Comparison of ENCODE assay signal across 2 cellular contexts in the genomic region with DNA sequence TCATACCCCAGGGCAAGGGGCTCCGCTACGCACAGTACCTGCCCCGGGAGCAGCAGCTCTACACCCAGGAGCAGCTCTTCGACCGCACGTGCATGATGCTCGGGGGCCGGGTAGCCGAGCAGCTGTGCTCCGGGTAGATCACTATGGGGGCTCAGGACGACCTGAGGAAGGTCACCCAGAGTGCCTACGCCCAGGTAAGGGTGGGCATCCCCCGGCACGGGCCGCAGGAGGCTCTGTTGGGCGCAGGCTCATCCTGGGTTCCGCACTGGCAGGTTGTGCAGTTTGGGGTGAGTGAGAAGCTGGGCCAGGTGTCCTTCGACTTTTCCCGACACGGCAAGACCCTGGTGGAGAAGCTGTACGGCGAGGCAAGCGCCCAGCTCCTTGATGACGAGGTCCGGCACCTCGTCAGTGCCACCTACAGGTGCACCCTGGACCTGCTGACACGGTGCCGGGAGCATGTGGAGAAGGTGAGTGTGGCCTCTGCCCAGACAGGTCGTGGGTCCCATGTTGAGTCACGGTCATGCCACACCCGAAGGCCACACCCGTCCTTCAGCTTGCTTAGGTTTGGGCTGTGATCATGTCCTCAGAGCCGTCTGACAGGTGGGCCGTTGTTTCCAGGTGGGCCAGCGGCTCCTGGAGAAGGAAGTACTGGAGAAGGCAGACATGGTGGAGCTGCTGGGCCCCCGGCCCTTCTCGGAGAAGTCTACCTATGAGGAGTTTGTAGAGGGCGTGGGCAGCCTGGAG.
TF ChIP-seq lines count a peak whose summit lies in the region.

No MANE protein-coding gene starts in this region.

TF ChIP-seq in GM12878, 131 proteins besides CTCF, POLR2A, EP300 and RAD21 (continues in another document):
- no peak for TF ChIP-seq ZNF207 (IDR thresholded peaks at IDR 0.05; ENCODE audit: borderline replicate concordance)
- no peak for TF ChIP-seq CBX3 (IDR thresholded peaks at IDR 0.05; ENCODE audit: borderline replicate concordance, low read depth)
- TF ChIP-seq, protein P1, sequence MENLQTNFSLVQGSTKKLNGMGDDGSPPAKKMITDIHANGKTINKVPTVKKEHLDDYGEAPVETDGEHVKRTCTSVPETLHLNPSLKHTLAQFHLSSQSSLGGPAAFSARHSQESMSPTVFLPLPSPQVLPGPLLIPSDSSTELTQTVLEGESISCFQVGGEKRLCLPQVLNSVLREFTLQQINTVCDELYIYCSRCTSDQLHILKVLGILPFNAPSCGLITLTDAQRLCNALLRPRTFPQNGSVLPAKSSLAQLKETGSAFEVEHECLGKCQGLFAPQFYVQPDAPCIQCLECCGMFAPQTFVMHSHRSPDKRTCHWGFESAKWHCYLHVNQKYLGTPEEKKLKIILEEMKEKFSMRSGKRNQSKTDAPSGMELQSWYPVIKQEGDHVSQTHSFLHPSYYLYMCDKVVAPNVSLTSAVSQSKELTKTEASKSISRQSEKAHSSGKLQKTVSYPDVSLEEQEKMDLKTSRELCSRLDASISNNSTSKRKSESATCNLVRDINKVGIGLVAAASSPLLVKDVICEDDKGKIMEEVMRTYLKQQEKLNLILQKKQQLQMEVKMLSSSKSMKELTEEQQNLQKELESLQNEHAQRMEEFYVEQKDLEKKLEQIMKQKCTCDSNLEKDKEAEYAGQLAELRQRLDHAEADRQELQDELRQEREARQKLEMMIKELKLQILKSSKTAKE (IDR thresholded peaks at IDR 0.05; ENCODE audit: low read depth, poor library complexity, severe bottlenecking), result no peak
- no peak for TF ChIP-seq KAT2A (conservative IDR thresholded peaks at IDR 0.05; ENCODE audit: control insufficient read depth, low read depth, low read length)
- no peak for TF ChIP-seq NR2F1 (conservative IDR thresholded peaks at IDR 0.05)
- no peak for TF ChIP-seq ATF7 (IDR thresholded peaks at IDR 0.05; ENCODE audit: low read depth)
- no peak for TF ChIP-seq NFXL1 (IDR thresholded peaks at IDR 0.05; ENCODE audit: borderline replicate concordance)
- no peak for TF ChIP-seq PAX8 (IDR thresholded peaks at IDR 0.05)
- TF ChIP-seq BHLHE40 (IDR thresholded peaks at IDR 0.05; ENCODE audit: borderline replicate concordance in 1 of 2, low read depth in 2 of 2, low read length in 1 of 2), result no peak
- TF ChIP-seq ZNF622 (IDR thresholded peaks at IDR 0.05), result no peak
- TF ChIP-seq ATF2 (IDR thresholded peaks at IDR 0.05; ENCODE audit: low read length), result no peak
- TF ChIP-seq RCOR1 (conservative IDR thresholded peaks at IDR 0.05; ENCODE audit: low read depth, low read length), result no peak
- TF ChIP-seq KDM1A (IDR thresholded peaks at IDR 0.05; ENCODE audit: borderline replicate concordance), result no peak
- TF ChIP-seq ESRRA (IDR thresholded peaks at IDR 0.05; ENCODE audit: low read length), result no peak
- TF ChIP-seq, protein P2, sequence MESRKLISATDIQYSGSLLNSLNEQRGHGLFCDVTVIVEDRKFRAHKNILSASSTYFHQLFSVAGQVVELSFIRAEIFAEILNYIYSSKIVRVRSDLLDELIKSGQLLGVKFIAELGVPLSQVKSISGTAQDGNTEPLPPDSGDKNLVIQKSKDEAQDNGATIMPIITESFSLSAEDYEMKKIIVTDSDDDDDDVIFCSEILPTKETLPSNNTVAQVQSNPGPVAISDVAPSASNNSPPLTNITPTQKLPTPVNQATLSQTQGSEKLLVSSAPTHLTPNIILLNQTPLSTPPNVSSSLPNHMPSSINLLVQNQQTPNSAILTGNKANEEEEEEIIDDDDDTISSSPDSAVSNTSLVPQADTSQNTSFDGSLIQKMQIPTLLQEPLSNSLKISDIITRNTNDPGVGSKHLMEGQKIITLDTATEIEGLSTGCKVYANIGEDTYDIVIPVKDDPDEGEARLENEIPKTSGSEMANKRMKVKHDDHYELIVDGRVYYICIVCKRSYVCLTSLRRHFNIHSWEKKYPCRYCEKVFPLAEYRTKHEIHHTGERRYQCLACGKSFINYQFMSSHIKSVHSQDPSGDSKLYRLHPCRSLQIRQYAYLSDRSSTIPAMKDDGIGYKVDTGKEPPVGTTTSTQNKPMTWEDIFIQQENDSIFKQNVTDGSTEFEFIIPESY (IDR thresholded peaks at IDR 0.05), result no peak
- no peak for TF ChIP-seq ZBTB4 (CRISPR knock-in tag; IDR thresholded peaks at IDR 0.05)
- TF ChIP-seq PBX3 (IDR thresholded peaks at IDR 0.05; ENCODE audit: insufficient replicate concordance, low read depth, low read length), result no peak
- TF ChIP-seq HDGF (IDR thresholded peaks at IDR 0.05), result no peak

TF ChIP-seq in HepG2, 621 proteins besides CTCF, POLR2A, EP300 and RAD21 (continues in another document):
- no peak for TF ChIP-seq CREM (IDR thresholded peaks at IDR 0.05)
- TF ChIP-seq CREM (CRISPR knock-in tag; IDR thresholded peaks at IDR 0.05), result no peak
- TF ChIP-seq ZNF790 (CRISPR knock-in tag; IDR thresholded peaks at IDR 0.05; ENCODE audit: borderline replicate concordance), result no peak
- TF ChIP-seq AGO2 (optimal IDR thresholded peaks at IDR 0.05; ENCODE audit: low read depth, low read length), result peak; percentile 82
- TF ChIP-seq, protein P3, sequence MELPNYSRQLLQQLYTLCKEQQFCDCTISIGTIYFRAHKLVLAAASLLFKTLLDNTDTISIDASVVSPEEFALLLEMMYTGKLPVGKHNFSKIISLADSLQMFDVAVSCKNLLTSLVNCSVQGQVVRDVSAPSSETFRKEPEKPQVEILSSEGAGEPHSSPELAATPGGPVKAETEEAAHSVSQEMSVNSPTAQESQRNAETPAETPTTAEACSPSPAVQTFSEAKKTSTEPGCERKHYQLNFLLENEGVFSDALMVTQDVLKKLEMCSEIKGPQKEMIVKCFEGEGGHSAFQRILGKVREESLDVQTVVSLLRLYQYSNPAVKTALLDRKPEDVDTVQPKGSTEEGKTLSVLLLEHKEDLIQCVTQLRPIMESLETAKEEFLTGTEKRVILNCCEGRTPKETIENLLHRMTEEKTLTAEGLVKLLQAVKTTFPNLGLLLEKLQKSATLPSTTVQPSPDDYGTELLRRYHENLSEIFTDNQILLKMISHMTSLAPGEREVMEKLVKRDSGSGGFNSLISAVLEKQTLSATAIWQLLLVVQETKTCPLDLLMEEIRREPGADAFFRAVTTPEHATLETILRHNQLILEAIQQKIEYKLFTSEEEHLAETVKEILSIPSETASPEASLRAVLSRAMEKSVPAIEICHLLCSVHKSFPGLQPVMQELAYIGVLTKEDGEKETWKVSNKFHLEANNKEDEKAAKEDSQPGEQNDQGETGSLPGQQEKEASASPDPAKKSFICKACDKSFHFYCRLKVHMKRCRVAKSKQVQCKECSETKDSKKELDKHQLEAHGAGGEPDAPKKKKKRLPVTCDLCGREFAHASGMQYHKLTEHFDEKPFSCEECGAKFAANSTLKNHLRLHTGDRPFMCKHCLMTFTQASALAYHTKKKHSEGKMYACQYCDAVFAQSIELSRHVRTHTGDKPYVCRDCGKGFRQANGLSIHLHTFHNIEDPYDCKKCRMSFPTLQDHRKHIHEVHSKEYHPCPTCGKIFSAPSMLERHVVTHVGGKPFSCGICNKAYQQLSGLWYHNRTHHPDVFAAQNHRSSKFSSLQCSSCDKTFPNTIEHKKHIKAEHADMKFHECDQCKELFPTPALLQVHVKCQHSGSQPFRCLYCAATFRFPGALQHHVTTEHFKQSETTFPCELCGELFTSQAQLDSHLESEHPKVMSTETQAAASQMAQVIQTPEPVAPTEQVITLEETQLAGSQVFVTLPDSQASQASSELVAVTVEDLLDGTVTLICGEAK (IDR thresholded peaks at IDR 0.05), result no peak
- TF ChIP-seq, protein P3 (CRISPR knock-in tag; IDR thresholded peaks at IDR 0.05), result no peak
- no peak for TF ChIP-seq ARNT (IDR thresholded peaks at IDR 0.05)
- TF ChIP-seq, protein P4, sequence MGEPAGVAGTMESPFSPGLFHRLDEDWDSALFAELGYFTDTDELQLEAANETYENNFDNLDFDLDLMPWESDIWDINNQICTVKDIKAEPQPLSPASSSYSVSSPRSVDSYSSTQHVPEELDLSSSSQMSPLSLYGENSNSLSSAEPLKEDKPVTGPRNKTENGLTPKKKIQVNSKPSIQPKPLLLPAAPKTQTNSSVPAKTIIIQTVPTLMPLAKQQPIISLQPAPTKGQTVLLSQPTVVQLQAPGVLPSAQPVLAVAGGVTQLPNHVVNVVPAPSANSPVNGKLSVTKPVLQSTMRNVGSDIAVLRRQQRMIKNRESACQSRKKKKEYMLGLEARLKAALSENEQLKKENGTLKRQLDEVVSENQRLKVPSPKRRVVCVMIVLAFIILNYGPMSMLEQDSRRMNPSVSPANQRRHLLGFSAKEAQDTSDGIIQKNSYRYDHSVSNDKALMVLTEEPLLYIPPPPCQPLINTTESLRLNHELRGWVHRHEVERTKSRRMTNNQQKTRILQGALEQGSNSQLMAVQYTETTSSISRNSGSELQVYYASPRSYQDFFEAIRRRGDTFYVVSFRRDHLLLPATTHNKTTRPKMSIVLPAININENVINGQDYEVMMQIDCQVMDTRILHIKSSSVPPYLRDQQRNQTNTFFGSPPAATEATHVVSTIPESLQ (CRISPR knock-in tag; conservative IDR thresholded peaks at IDR 0.05), result no peak
- TF ChIP-seq, protein P5, sequence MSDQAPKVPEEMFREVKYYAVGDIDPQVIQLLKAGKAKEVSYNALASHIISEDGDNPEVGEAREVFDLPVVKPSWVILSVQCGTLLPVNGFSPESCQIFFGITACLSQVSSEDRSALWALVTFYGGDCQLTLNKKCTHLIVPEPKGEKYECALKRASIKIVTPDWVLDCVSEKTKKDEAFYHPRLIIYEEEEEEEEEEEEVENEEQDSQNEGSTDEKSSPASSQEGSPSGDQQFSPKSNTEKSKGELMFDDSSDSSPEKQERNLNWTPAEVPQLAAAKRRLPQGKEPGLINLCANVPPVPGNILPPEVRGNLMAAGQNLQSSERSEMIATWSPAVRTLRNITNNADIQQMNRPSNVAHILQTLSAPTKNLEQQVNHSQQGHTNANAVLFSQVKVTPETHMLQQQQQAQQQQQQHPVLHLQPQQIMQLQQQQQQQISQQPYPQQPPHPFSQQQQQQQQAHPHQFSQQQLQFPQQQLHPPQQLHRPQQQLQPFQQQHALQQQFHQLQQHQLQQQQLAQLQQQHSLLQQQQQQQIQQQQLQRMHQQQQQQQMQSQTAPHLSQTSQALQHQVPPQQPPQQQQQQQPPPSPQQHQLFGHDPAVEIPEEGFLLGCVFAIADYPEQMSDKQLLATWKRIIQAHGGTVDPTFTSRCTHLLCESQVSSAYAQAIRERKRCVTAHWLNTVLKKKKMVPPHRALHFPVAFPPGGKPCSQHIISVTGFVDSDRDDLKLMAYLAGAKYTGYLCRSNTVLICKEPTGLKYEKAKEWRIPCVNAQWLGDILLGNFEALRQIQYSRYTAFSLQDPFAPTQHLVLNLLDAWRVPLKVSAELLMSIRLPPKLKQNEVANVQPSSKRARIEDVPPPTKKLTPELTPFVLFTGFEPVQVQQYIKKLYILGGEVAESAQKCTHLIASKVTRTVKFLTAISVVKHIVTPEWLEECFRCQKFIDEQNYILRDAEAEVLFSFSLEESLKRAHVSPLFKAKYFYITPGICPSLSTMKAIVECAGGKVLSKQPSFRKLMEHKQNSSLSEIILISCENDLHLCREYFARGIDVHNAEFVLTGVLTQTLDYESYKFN (CRISPR knock-in tag; conservative IDR thresholded peaks at IDR 0.05), result no peak
- TF ChIP-seq U2AF2 (IDR thresholded peaks at IDR 0.05; ENCODE audit: low read depth, low read length), result no peak
- no peak for TF ChIP-seq NFYC (CRISPR knock-in tag; IDR thresholded peaks at IDR 0.05)
- TF ChIP-seq HNRNPLL (IDR thresholded peaks at IDR 0.05; ENCODE audit: low read depth, low read length, poor library complexity, severe bottlenecking), result peak; percentile 25
- TF ChIP-seq SMAD9 (CRISPR knock-in tag; IDR thresholded peaks at IDR 0.05), result no peak
- no peak for TF ChIP-seq ZNF883 (CRISPR knock-in tag; IDR thresholded peaks at IDR 0.05; ENCODE audit: not compliant biosample characterization)
- TF ChIP-seq, protein P6, sequence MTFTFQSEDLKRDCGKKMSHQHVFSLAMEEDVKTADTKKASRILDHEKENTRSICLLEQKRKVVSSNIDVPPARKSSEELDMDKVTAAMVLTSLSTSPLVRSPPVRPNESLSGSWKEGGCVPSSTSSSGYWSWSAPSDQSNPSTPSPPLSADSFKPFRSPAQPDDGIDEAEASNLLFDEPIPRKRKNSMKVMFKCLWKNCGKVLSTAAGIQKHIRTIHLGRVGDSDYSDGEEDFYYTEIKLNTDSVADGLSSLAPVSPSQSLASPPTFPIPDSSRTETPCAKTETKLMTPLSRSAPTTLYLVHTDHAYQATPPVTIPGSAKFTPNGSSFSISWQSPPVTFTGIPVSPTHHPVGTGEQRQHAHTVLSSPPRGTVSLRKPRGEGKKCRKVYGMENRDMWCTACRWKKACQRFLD (CRISPR knock-in tag; IDR thresholded peaks at IDR 0.05; ENCODE audit: borderline replicate concordance), result no peak
